Comparison of ENCODE assay signal across 29 cellular contexts in genomic region chr18:24926649-24927048, GRCh38.
"Had no signal": no experiment of that assay in that cellular context is flagged by ENCODE, and none has a peak within 500 bp of the region (broad histone marks: within the 10 kb centered on the region; RNA-seq: fewer than 3 reads in every experiment).

No MANE protein-coding gene starts in this region.

- H2AFZ ChIP-seq: PC-9 had no signal

- H3K4me2 ChIP-seq: PC-9 had no signal

- H3K27ac ChIP-seq: adrenal gland, body of pancreas, breast epithelium, PC-9 had no signal

- H3K9me3 ChIP-seq: adrenal gland, body of pancreas, breast epithelium had no signal

- H3K4me1 ChIP-seq: adrenal gland, breast epithelium had no signal

- H3K4me3 Mint-ChIP-seq: activated CD4-positive, alpha-beta memory T cell treated with anti-CD3 and anti-CD28 coated beads for 36 hours; activated CD4-positive, alpha-beta T cell treated with anti-CD3 and anti-CD28 coated beads for 36 hours; activated naive CD4-positive, alpha-beta T cell treated with anti-CD3 and anti-CD28 coated beads for 36 hours; activated T-cell treated with anti-CD3 and anti-CD28 coated beads, Interleukin-2, amount 50 U/mL, for 4 hours; activated T-helper 1 cell treated with anti-CD3 and anti-CD28 coated beads, Interleukin-12 subunit alpha, Interleukin-12 subunit beta, Interleukin-2, Interleukin-4 antibody, amounts not matched to agents 30 ng/mL and 10 ng/mL and 1 ng/mL, durations not matched to agents 14 hours and 24 hours and 36 hours had no signal

- H3K4me1 Mint-ChIP-seq: activated CD4-positive, alpha-beta T cell treated with anti-CD3 and anti-CD28 coated beads for 36 hours had no signal

- H3K27ac Mint-ChIP-seq: activated CD4-positive, alpha-beta memory T cell treated with anti-CD3 and anti-CD28 coated beads for 36 hours; activated CD4-positive, alpha-beta T cell treated with anti-CD3 and anti-CD28 coated beads for 36 hours; activated naive CD4-positive, alpha-beta T cell treated with anti-CD3 and anti-CD28 coated beads for 36 hours; activated naive CD4-positive, alpha-beta T cell treated with anti-CD3 and anti-CD28 coated beads, Interleukin-2, amount 50 U/mL, for 72 hours; activated T-helper 1 cell treated with anti-CD3 and anti-CD28 coated beads, Interleukin-12 subunit alpha, Interleukin-12 subunit beta, Interleukin-2, Interleukin-4 antibody, amounts not matched to agents 30 ng/mL and 10 ng/mL and 1 ng/mL, durations not matched to agents 14 hours and 24 hours and 36 hours had no signal

- ATAC-seq: activated CD4-positive, alpha-beta T cell treated with anti-CD3 and anti-CD28 coated beads for 36 hours; activated CD4-positive, CD25-positive, alpha-beta regulatory T cell treated with anti-CD3 and anti-CD28 coated beads, Interleukin-2, amount 50 U/mL, for 24 hours; activated naive CD4-positive, alpha-beta T cell treated with anti-CD3 and anti-CD28 coated beads, Interleukin-2, amount 50 U/mL, for 72 hours; activated T-cell treated with anti-CD3 and anti-CD28 coated beads, Interleukin-2, amount 50 U/mL, for 4 hours; body of pancreas had no signal

- H3K4me3 ChIP-seq: adrenal gland, body of pancreas, breast epithelium, PC-9 had no signal

- DNase-seq: activated CD4-positive, alpha-beta memory T cell treated with anti-CD3 and anti-CD28 coated beads for 36 hours; activated CD4-positive, alpha-beta T cell treated with anti-CD3 and anti-CD28 coated beads for 36 hours; activated CD4-positive, alpha-beta T cell treated with anti-CD3 and anti-CD28 coated beads, Interleukin-2, amount 50 U/mL, for 1 hour; activated CD8-positive, alpha-beta memory T cell treated with anti-CD3 and anti-CD28 coated beads, Interleukin-2, amount 50 U/mL, for 4 hours; activated gamma-delta T cell treated with Interleukin-2 at 50 U/mL for 16 hours; activated naive CD4-positive, alpha-beta T cell treated with anti-CD3 and anti-CD28 coated beads for 36 hours; activated T-cell treated with anti-CD3 and anti-CD28 coated beads for 4 hours; activated T-cell treated with anti-CD3 and anti-CD28 coated beads, Interleukin-2, amount 50 U/mL, for 4 hours; adrenal gland; body of pancreas; Karpas-422; MV-4-11; NCI-H1092 treated with DMSO at 0.1 percent for 48 hours; NCI-H1417; NCI-H146; NCI-H187; NCI-H2029 treated with DMSO at 0.1 percent for 48 hours; NCI-H2107; NCI-H2171; NCI-H510A; NCI-H526; NCI-H748 treated with DMSO at 0.1 percent for 48 hours; NK-92 treated with Interleukin-12 subunit alpha and Interleukin-12 subunit beta, amount 100 ng/mL, for 24 hours; PC-9; Right ventricle myocardium superior had no signal

- H3K36me3 Mint-ChIP-seq: activated CD4-positive, alpha-beta memory T cell treated with anti-CD3 and anti-CD28 coated beads for 36 hours; activated naive CD4-positive, alpha-beta T cell treated with anti-CD3 and anti-CD28 coated beads, Interleukin-2, amount 50 U/mL, for 72 hours had no signal

- H3K36me3 ChIP-seq: adrenal gland, breast epithelium had no signal

- H3K27me3 ChIP-seq: adrenal gland, body of pancreas, breast epithelium had no signal

- H3K9me3 Mint-ChIP-seq: activated CD4-positive, alpha-beta memory T cell treated with anti-CD3 and anti-CD28 coated beads for 36 hours; activated naive CD4-positive, alpha-beta T cell treated with anti-CD3 and anti-CD28 coated beads for 36 hours; activated T-cell treated with anti-CD3 and anti-CD28 coated beads, Interleukin-2, amount 50 U/mL, for 4 hours; activated T-helper 1 cell treated with anti-CD3 and anti-CD28 coated beads, Interleukin-12 subunit alpha, Interleukin-12 subunit beta, Interleukin-2, Interleukin-4 antibody, amounts not matched to agents 30 ng/mL and 10 ng/mL and 1 ng/mL, durations not matched to agents 14 hours and 24 hours and 36 hours had no signal

- H3K27me3 Mint-ChIP-seq: activated CD4-positive, alpha-beta memory T cell treated with anti-CD3 and anti-CD28 coated beads for 36 hours had no signal
